14 cellular contexts compared by ENCODE assay signal in genomic region chr11:68543594-68543993, GRCh38.
DNase-seq lines count a peak whose midpoint lies in the region; ATAC-seq, FAIRE-seq and TF ChIP-seq lines count a peak whose summit lies in the region.
"Had no signal": no experiment of that assay in that cellular context is flagged by ENCODE, and none has a peak within 500 bp of the region (broad histone marks: within the 10 kb centered on the region; RNA-seq: fewer than 3 reads in every experiment).

No MANE protein-coding gene starts in this region.

- H3K9me3 ChIP-seq in cardiac muscle cell (ENCODE audit: low read depth) (no peaks in the 10 kb centered on the region), astrocyte (ENCODE audit: insufficient read depth, low read depth, low read length) (no peaks in the 10 kb centered on the region)

- ATAC-seq in GM21526 (IDR thresholded peaks at IDR 0.05; ENCODE audit: low FRiP score, unreplicated experiment) (no peak), GM19023 (IDR thresholded peaks at IDR 0.05; ENCODE audit: unreplicated experiment) (no peak), HG03432 (IDR thresholded peaks at IDR 0.05; ENCODE audit: unreplicated experiment) (no peak)

- H3K4me2 ChIP-seq in astrocyte (ENCODE audit: low read length): no peak overlapping the region

- TF ChIP-seq CTCF in cardiac muscle cell (IDR thresholded peaks at IDR 0.05; ENCODE audit: low read depth, low read length) (no peak), astrocyte (IDR thresholded peaks at IDR 0.05; ENCODE audit: insufficient read depth, low read depth, low read length) (no peak), nephron progenitor cell (IDR thresholded peaks at IDR 0.05) (no peak)

- H3K4me3 Mint-ChIP-seq in astrocyte (ENCODE audit: unreplicated experiment) (peak overlapping the region; percentile 4), nephron progenitor cell (no peak overlapping the region)

- H3K27me3 Mint-ChIP-seq in astrocyte (ENCODE audit: low read depth, unreplicated experiment): no peaks in the 10 kb centered on the region
- H3K27me3 Mint-ChIP-seq in nephron progenitor cell (ENCODE audit: low read depth, poor library complexity): no peaks in the 10 kb centered on the region

- DNase-seq in cardiac muscle cell (ENCODE audit: low read depth in 1 of 2, low spot score in 1 of 2) (peak in 1 of 2 donors; percentile 33), cardiac septum (ENCODE audit: low spot score) (no peak), astrocyte (ENCODE audit: low read depth) (no peak), nephron progenitor cell (no peak), NCI-H526 treated with DMSO at 0.1 percent for 48 hours (lab: John Stamatoyannopoulos, UW) (no peak)
- DNase-seq: activated CD4-positive, CD25-positive, alpha-beta regulatory T cell; amniotic stem cell; GF-D8; mesendoderm; NCI-H1092 treated with DMSO at 0.1 percent for 48 hours had no signal

- H3K9me3 Mint-ChIP-seq in astrocyte (ENCODE audit: unreplicated experiment) (no peaks in the 10 kb centered on the region), nephron progenitor cell (no peaks in the 10 kb centered on the region)

- peaks cover 13% of the 10 kb centered on the region for H3K4me1 ChIP-seq in cardiac muscle cell (ENCODE audit: low read depth)
- peaks cover 25% of the 10 kb centered on the region for H3K4me1 ChIP-seq in astrocyte (ENCODE audit: insufficient read depth, low read length)

- H3K9ac ChIP-seq in astrocyte (ENCODE audit: low read length): no peak overlapping the region

- H3K27ac ChIP-seq in cardiac muscle cell: peak overlapping the region; percentile 65
- H3K27ac ChIP-seq in astrocyte (ENCODE audit: low read depth, low read length): peak overlapping the region; percentile 75

- H3K4me3 ChIP-seq in cardiac muscle cell (no peak overlapping the region), astrocyte (ENCODE audit: insufficient read depth, low read depth, low read length) (no peak overlapping the region)

- FAIRE-seq in astrocyte (lab: Jason Lieb, UNC): no peak
- FAIRE-seq: colon had no signal

- H3K36me3 Mint-ChIP-seq in astrocyte (ENCODE audit: low read depth, unreplicated experiment) (peaks cover 32% of the 10 kb centered on the region), nephron progenitor cell (ENCODE audit: low read depth) (peaks cover 74% of the 10 kb centered on the region)

- peak overlapping the region; percentile 87 for H3K27ac Mint-ChIP-seq in astrocyte (ENCODE audit: unreplicated experiment)
- peak overlapping the region; percentile 26 for H3K27ac Mint-ChIP-seq in nephron progenitor cell

- intact Hi-C loops in cardiac septum (cut with DNase I): loop anchor here (5.0 kb wide), 1 partner anchor 44 kb away; no protein-coding TSS in a partner anchor

- no peak overlapping the region for H2AFZ ChIP-seq in astrocyte (ENCODE audit: low read depth, low read length)

- H3K4me1 Mint-ChIP-seq in astrocyte (ENCODE audit: low read depth, unreplicated experiment): peaks cover 40% of the 10 kb centered on the region
- H3K4me1 Mint-ChIP-seq in nephron progenitor cell: peaks cover 19% of the 10 kb centered on the region

- peaks cover 80% of the 10 kb centered on the region for H4K20me1 ChIP-seq in astrocyte (ENCODE audit: insufficient read depth, low read length)

- no peaks in the 10 kb centered on the region for H3K27me3 ChIP-seq in cardiac muscle cell
- H3K27me3 ChIP-seq in astrocyte (ENCODE audit: insufficient read depth, low read length): no peaks in the 10 kb centered on the region

- peaks cover 78% of the 10 kb centered on the region for H3K79me2 ChIP-seq in astrocyte (ENCODE audit: insufficient read depth, low read length)

- H3K36me3 ChIP-seq in cardiac muscle cell (peaks cover 11% of the 10 kb centered on the region), astrocyte (ENCODE audit: insufficient read depth, low read length) (peaks cover 21% of the 10 kb centered on the region)
